In genomic region chr14:50948205-50948604, GRCh38 we compare ENCODE assay signal across 27 cellular contexts. TPM values are rescaled to one million over a fixed set of nuclear protein-coding genes. Genes with fewer than 3 reads are reported as not detected.
"Had no signal": no experiment of that assay in that cellular context is flagged by ENCODE, and none has a peak within 500 bp of the region (broad histone marks: within the 10 kb centered on the region; RNA-seq: fewer than 3 reads in every experiment).

No MANE protein-coding gene starts in this region.

- H3K36me3 ChIP-seq: colonic mucosa, WERI-Rb-1 had no signal

- H3K27ac ChIP-seq: body of pancreas, colonic mucosa, WERI-Rb-1 had no signal

- ATAC-seq: activated CD4-positive, CD25-positive, alpha-beta regulatory T cell treated with anti-CD3 and anti-CD28 coated beads, Interleukin-2, amount 50 U/mL, for 24 hours; activated CD8-positive, alpha-beta T cell treated with anti-CD3 and anti-CD28 coated beads for 36 hours; activated T-cell treated with anti-CD3 and anti-CD28 coated beads, Interleukin-2, amount 50 U/mL, for 4 hours; activated T-helper 17 cell treated with anti-CD3 and anti-CD28 coated beads, Interleukin-2, amount 50 U/mL, for 72 hours; body of pancreas; esophagus mucosa; T-helper 17 cell had no signal

- H3K9me3 ChIP-seq: body of pancreas, colonic mucosa had no signal

- FAIRE-seq: frontal cortex had no signal

- DNase-seq: activated B cell treated with CpG ODN at 0.5 μM for 24 hours; activated CD4-positive, alpha-beta T cell treated with anti-CD3 and anti-CD28 coated beads for 48 hours; activated CD4-positive, alpha-beta T cell treated with anti-CD3 and anti-CD28 coated beads, Interleukin-2, amount 50 U/mL, for 1 hour; activated CD4-positive, alpha-beta T cell treated with anti-CD3 and anti-CD28 coated beads, Interleukin-2, amount 50 U/mL, for 48 hours; activated CD8-positive, alpha-beta memory T cell treated with anti-CD3 and anti-CD28 coated beads for 24 hours; activated CD8-positive, alpha-beta T cell treated with anti-CD3 and anti-CD28 coated beads for 36 hours; activated effector memory CD4-positive, alpha-beta T cell treated with Interleukin-2 at 50 U/mL for 16 hours; activated gamma-delta T cell treated with Interleukin-2 at 50 U/mL for 16 hours; activated naive CD4-positive, alpha-beta T cell treated with anti-CD3 and anti-CD28 coated beads, Interleukin-2, amount 50 U/mL, for 16 hours; activated naive CD4-positive, alpha-beta T cell treated with Interleukin-2 at 50 U/mL for 16 hours; activated T-cell treated with anti-CD3 and anti-CD28 coated beads, Interleukin-2, amount 50 U/mL, for 4 hours; amygdala; aorta; body of pancreas; caudate nucleus; colonic mucosa; effector memory CD4-positive, alpha-beta T cell; endodermal cell; head of caudate nucleus; T-helper 1 cell; T-helper 17 cell; T1000; WERI-Rb-1 had no signal

- H3K27me3 ChIP-seq: body of pancreas, colonic mucosa had no signal

- H3K4me3 ChIP-seq: body of pancreas, colonic mucosa had no signal

RNA-seq across cellular contexts. Expression of gene PYGL, which starts 3.9 kb away (rescaled TPM):
- total RNA-seq: activated B cell treated with CpG ODN at 0.5 μM for 24 hours had no signal
